20 cellular contexts compared by ENCODE assay signal in the genomic region with DNA sequence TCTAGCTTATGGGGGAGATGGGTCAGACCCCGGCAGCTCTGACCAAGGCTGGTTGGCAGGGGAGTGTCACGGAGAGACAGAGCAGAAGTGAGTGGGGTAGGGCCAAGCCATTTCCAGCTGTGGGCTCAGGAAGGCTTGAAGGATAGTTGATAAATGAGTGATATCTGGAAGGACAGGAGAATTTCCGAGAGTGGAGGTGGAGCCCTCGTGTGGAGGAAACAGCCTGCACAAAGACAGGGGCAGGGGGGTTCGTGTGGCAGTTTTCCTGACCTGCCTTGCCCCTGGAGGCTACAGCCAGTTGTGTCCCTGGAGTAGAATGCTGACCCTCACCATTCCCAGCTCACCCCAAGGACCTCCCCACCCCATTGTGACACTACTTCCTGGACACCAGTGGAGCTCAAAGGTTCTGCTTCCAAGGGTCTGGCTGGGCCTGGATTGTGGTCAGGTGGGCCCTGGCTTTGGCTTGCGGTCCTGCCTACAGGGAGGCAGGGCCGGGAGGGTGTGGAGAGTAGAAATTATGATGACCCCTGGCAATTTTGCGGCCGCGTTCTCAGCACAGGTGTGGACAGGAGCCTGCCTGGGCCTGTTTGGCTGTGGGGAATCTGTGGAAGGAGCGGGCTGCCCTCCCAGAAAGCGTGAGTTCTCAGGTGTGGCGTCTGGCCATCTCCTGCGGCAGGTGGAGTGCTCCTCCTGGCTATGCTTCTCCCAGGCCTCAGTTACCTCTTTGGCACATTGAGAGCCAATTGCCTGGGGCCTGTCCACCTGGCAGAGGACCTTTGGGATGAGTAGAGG. TPM values are rescaled to one million over a fixed set of nuclear protein-coding genes. Genes with fewer than 3 reads are reported as not detected.
DNase-seq lines count a peak whose midpoint lies in the region; ATAC-seq and TF ChIP-seq lines count a peak whose summit lies in the region.
"Had no signal": no experiment of that assay in that cellular context is flagged by ENCODE, and none has a peak within 500 bp of the region (broad histone marks: within the 10 kb centered on the region; RNA-seq: fewer than 3 reads in every experiment).

SLC22A14 (plus strand) TSS at position 400 of the 792 bp plus-strand sequence. CDS start 23,733 bp downstream, outside the sequence.

- no peaks in the 10 kb centered on the region for H3K27me3 ChIP-seq in esophagus muscularis mucosa
- H3K27me3 ChIP-seq in hepatocyte = no peaks in the 10 kb centered on the region
- H3K27me3 ChIP-seq: body of pancreas, transverse colon had no signal

- H3K4me2 ChIP-seq in OCI-LY7 (ENCODE audit: low read length) (no peak within 1 kb of the TSS), hepatocyte (no peak within 1 kb of the TSS)

- no peak for TF ChIP-seq EP300 in esophagus muscularis mucosa (IDR thresholded peaks at IDR 0.05)

- H3K4me3 ChIP-seq in GM12864 (ENCODE audit: low read depth, low read length) (no peak within 1 kb of the TSS), OCI-LY7 (ENCODE audit: low read depth, low read length, poor library complexity, severe bottlenecking) (no peak within 1 kb of the TSS), esophagus muscularis mucosa (no peak within 1 kb of the TSS), hepatocyte (no peak within 1 kb of the TSS)
- H3K4me3 ChIP-seq: body of pancreas, GM23248, transverse colon had no signal

- H3K9me2 ChIP-seq in OCI-LY7 (ENCODE audit: insufficient read depth, low read length) (no peaks in the 10 kb centered on the region), hepatocyte (replicated peaks; ENCODE audit: insufficient read depth) (no peaks in the 10 kb centered on the region)

- H3K9me3 ChIP-seq in OCI-LY7 (ENCODE audit: low read length) (no peaks in the 10 kb centered on the region), esophagus muscularis mucosa (no peaks in the 10 kb centered on the region), hepatocyte (ENCODE audit: low read depth) (no peaks in the 10 kb centered on the region)
- H3K9me3 ChIP-seq: body of pancreas, transverse colon had no signal

- intact Hi-C loops in OCI-LY7 (cut with micrococcal nuclease; ENCODE audit: unreplicated experiment) = no loop called here
- intact Hi-C loops in esophagus muscularis mucosa (cut with DNase I) = no loop called here

- TF ChIP-seq POLR2A in esophagus muscularis mucosa (IDR thresholded peaks at IDR 0.05; ENCODE audit: low read depth) = no peak

- H2AFZ ChIP-seq in OCI-LY7 (ENCODE audit: low read length) (no peak within 1 kb of the TSS), hepatocyte (no peak within 1 kb of the TSS)
- H2AFZ ChIP-seq: GM23248 had no signal

- CTCF ChIA-PET in OCI-LY7 (lab: Charles Lee; ENCODE audit: unreplicated experiment) = no interaction called here

- H3K36me3 ChIP-seq in OCI-LY7 (ENCODE audit: insufficient read depth, low read length) (no peaks in the 10 kb centered on the region), esophagus muscularis mucosa (peaks cover 0 to 8% (median 3%) of the 10 kb centered on the region in 4 donors), hepatocyte (replicated peaks; ENCODE audit: insufficient read depth, low read depth) (no peaks in the 10 kb centered on the region)
- H3K36me3 ChIP-seq: transverse colon had no signal

- DNase-seq in GM12864 (ENCODE audit: low read depth) (no peak), OCI-LY7 (ENCODE audit: low spot score) (no peak), esophagus muscularis mucosa (ENCODE audit: extremely low spot score) (peak; percentile 87), HPDE6-E6E7 (ENCODE audit: extremely low spot score) (no peak), hepatocyte (ENCODE audit: low spot score) (no peak)
- DNase-seq in stimulated activated naive CD4-positive, alpha-beta T cell treated with Interleukin-2 at 50 U/mL for 16 hours (lab: John Stamatoyannopoulos, UW) = no peak
- DNase-seq: activated CD4-positive, alpha-beta T cell treated with anti-CD3 and anti-CD28 coated beads, Interleukin-2, amount 50 U/mL, for 48 hours; activated effector memory CD4-positive, alpha-beta T cell treated with Interleukin-2 at 50 U/mL for 16 hours; body of pancreas; DMS153; effector memory CD4-positive, alpha-beta T cell; GM23248; left colon; NCI-H1694 treated with DMSO at 0.1 percent for 48 hours; NCI-H526; Right ventricle myocardium superior; transverse colon had no signal

- no TSS peak for BruUV-seq in OCI-LY7 (replicated peaks; lab: Mats Ljungman, UMichigan)

- no peaks in the 10 kb centered on the region for H4K20me1 ChIP-seq in OCI-LY7 (ENCODE audit: insufficient read depth, low read length)
- H4K20me1 ChIP-seq in hepatocyte (ENCODE audit: insufficient read depth, poor library complexity, severe bottlenecking) = no peaks in the 10 kb centered on the region

- H3K27ac ChIP-seq in 22Rv1 (no peak within 1 kb of the TSS), OCI-LY7 (ENCODE audit: low read depth, low read length, poor library complexity, severe bottlenecking) (no peak within 1 kb of the TSS), esophagus muscularis mucosa (replicated peaks in 1 of 4) (no peak within 1 kb of the TSS), hepatocyte (no peak within 1 kb of the TSS)
- H3K27ac ChIP-seq: body of pancreas, GM23248, transverse colon had no signal

- TF ChIP-seq CTCF in 22Rv1 (IDR thresholded peaks at IDR 0.05) = peak; percentile 28; the same call in 1 of the 2 replicates
- TF ChIP-seq CTCF in GM12864 (IDR thresholded peaks at IDR 0.05; ENCODE audit: low read depth, low read length, missing control alignments) = peak; percentile 29
- TF ChIP-seq CTCF in OCI-LY7 (conservative IDR thresholded peaks at IDR 0.05; ENCODE audit: low read length) = peak; percentile 60
- TF ChIP-seq CTCF in esophagus muscularis mucosa (IDR thresholded peaks at IDR 0.05) = no peak
- no peak for TF ChIP-seq CTCF in hepatocyte (IDR thresholded peaks at IDR 0.05; ENCODE audit: poor library complexity)

- H3K79me2 ChIP-seq in OCI-LY7 (ENCODE audit: insufficient read depth, low read depth, low read length) (no peaks in the 10 kb centered on the region), hepatocyte (no peaks in the 10 kb centered on the region)

- H3K4me1 ChIP-seq in OCI-LY7 (ENCODE audit: insufficient read depth, low read length, poor library complexity, severe bottlenecking) (no peaks in the 10 kb centered on the region), esophagus muscularis mucosa (no peaks in the 10 kb centered on the region), hepatocyte (ENCODE audit: insufficient read depth) (no peaks in the 10 kb centered on the region)
- H3K4me1 ChIP-seq: body of pancreas, transverse colon had no signal

- POLR2A ChIA-PET in OCI-LY7 (lab: Charles Lee) = no interaction called here

- no peak for ATAC-seq in HG02970 (IDR thresholded peaks at IDR 0.05; ENCODE audit: low FRiP score, unreplicated experiment)
- ATAC-seq: body of pancreas, left colon had no signal

- WGBS in esophagus muscularis mucosa = 95% methylated on average over 14 of the region's 14 CpGs
- WGBS in hepatocyte (ENCODE audit: low lambda C conversion rate, missing lambda C conversion rate) = 91% methylated on average over 14 of the region's 14 CpGs

RNA-seq across cellular contexts. Expression of gene SLC22A14, which starts in this region (rescaled TPM):
- total RNA-seq in OCI-LY7 (2014; rRNA removed; shearing (Covaris generic)) = not detected in 2 replicates
- total RNA-seq in OCI-LY7 (2022) (not detected in 2 replicates), esophagus muscularis mucosa (under 1 TPM in 1 of 4 donors, not detected in 3; 0.23 TPM), hepatocyte (0.20 and 0.57 TPM in 2 replicates)
- polyA plus RNA-seq in hepatocyte = 0.64 TPM in 1 of 2 replicates, not detected in the other
- total RNA-seq: body of pancreas, GM23248, left colon, LHCN-M2, Right ventricle myocardium superior had no signal

Comparison
In these comparisons a context has a peak if more than half of its experiments do, and no peak if none do; other contexts are left out.
1. Peak in DNase-seq in esophagus muscularis mucosa; RNA of the gene not detected or under 1 TPM.
2. CTCF ChIP-seq: peak in 22Rv1 (single experiment), GM12864 (single experiment) and OCI-LY7 (single experiment); none in esophagus muscularis mucosa (0 of 3) and hepatocyte (single experiment).